In the genomic region with DNA sequence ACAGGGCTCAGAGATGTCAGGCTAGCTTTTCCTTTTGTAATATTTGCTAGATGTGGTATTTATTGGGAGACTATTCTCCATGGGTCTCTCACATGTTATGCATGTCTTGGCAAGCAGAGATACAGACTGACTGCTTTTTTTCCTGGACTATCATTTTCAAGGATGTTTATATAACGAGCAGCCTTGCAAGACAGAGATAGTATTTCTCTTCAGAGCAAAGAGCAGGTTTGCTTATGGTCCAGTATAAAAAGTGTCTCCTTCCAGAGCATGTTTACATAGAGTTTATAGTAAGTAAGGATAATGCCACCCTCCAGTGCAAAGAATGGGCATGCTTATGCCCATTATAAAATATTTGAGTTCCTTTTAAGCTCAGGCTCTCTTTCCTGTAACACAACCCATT, we compare ENCODE assay signal across 25 cellular contexts. TPM values are rescaled to one million over a fixed set of nuclear protein-coding genes. Genes with fewer than 3 reads are reported as not detected.
DNase-seq lines count a peak whose midpoint lies in the region; ATAC-seq and TF ChIP-seq lines count a peak whose summit lies in the region.
"Had no signal": no experiment of that assay in that cellular context is flagged by ENCODE, and none has a peak within 500 bp of the region (broad histone marks: within the 10 kb centered on the region; RNA-seq: fewer than 3 reads in every experiment).

No MANE protein-coding gene starts in this region.

- no peaks in the 10 kb centered on the region for H3K36me3 Mint-ChIP-seq in chondrocyte (ENCODE audit: low read depth)
- H3K36me3 Mint-ChIP-seq in activated CD8-positive, alpha-beta T cell treated with anti-CD3 and anti-CD28 coated beads for 36 hours (ENCODE audit: low read depth) = peaks cover 2% of the 10 kb centered on the region

- H3K4me3 ChIP-seq in AG04450 (ENCODE audit: low read depth, low read length) = no peak overlapping the region
- H3K4me3 ChIP-seq: esophagus squamous epithelium, heart right ventricle, MG63, tibial nerve had no signal

- H3K27me3 ChIP-seq in AG04450 (ENCODE audit: control insufficient read depth, insufficient read depth, low read length) = no peaks in the 10 kb centered on the region
- H3K27me3 ChIP-seq: esophagus squamous epithelium, heart right ventricle, MG63, tibial nerve had no signal

- H3K27ac Mint-ChIP-seq in chondrocyte (ENCODE audit: unreplicated experiment) = peak overlapping the region; percentile 56
- H3K27ac Mint-ChIP-seq in activated CD8-positive, alpha-beta T cell treated with anti-CD3 and anti-CD28 coated beads for 36 hours = no peak overlapping the region
- H3K27ac Mint-ChIP-seq: activated CD4-positive, alpha-beta memory T cell treated with anti-CD3 and anti-CD28 coated beads, Interleukin-2, amount 10 ng/mL, durations not matched to agents 7 days and 5 days; CD4-positive, alpha-beta T cell; effector memory CD8-positive, alpha-beta T cell; stimulated activated naive CD8-positive, alpha-beta T cell treated with anti-CD3 and anti-CD28 coated beads, Interleukin-15, Interleukin-2, amounts not matched to agents 100 ng/mL and 50 ng/mL, for 24 hours; T-helper 2 cell treated with Interferon-gamma antibody and Interleukin-4, amounts not matched to agents 5 μg/mL and 100 μg/mL, for 36 hours had no signal

- H3K27me3 Mint-ChIP-seq in chondrocyte (ENCODE audit: low read depth) = no peaks in the 10 kb centered on the region
- H3K27me3 Mint-ChIP-seq in activated CD8-positive, alpha-beta T cell treated with anti-CD3 and anti-CD28 coated beads for 36 hours = no peaks in the 10 kb centered on the region
- H3K27me3 Mint-ChIP-seq: activated CD4-positive, alpha-beta memory T cell treated with anti-CD3 and anti-CD28 coated beads, Interleukin-2, amount 10 ng/mL, durations not matched to agents 7 days and 5 days; CD4-positive, alpha-beta T cell; central memory CD8-positive, alpha-beta T cell; effector memory CD8-positive, alpha-beta T cell; stimulated activated naive CD8-positive, alpha-beta T cell treated with anti-CD3 and anti-CD28 coated beads, Interleukin-15, Interleukin-2, amounts not matched to agents 100 ng/mL and 50 ng/mL, for 24 hours had no signal

- H3K9me3 Mint-ChIP-seq in chondrocyte (ENCODE audit: low read depth) = no peaks in the 10 kb centered on the region
- no peaks in the 10 kb centered on the region for H3K9me3 Mint-ChIP-seq in activated CD8-positive, alpha-beta T cell treated with anti-CD3 and anti-CD28 coated beads for 36 hours
- H3K9me3 Mint-ChIP-seq: activated CD4-positive, alpha-beta memory T cell treated with anti-CD3 and anti-CD28 coated beads, Interleukin-2, amount 10 ng/mL, durations not matched to agents 7 days and 5 days; CD4-positive, alpha-beta T cell; central memory CD8-positive, alpha-beta T cell; effector memory CD8-positive, alpha-beta T cell; immature natural killer cell; stimulated activated naive CD8-positive, alpha-beta T cell treated with anti-CD3 and anti-CD28 coated beads, Interleukin-15, Interleukin-2, amounts not matched to agents 100 ng/mL and 50 ng/mL, for 24 hours; T-helper 2 cell treated with Interferon-gamma antibody and Interleukin-4, amounts not matched to agents 5 μg/mL and 100 μg/mL, for 36 hours; WTC11 had no signal

- no peak overlapping the region for H3K27ac ChIP-seq in AG04450 (ENCODE audit: low read depth, low read length)
- H3K27ac ChIP-seq: esophagus squamous epithelium, heart right ventricle, tibial nerve had no signal

- TF ChIP-seq CTCF in AG04450 (IDR thresholded peaks at IDR 0.05; ENCODE audit: low read depth, low read length) = no peak
- no peak for TF ChIP-seq CTCF in chondrocyte (IDR thresholded peaks at IDR 0.05)
- no peak for TF ChIP-seq CTCF in activated CD8-positive, alpha-beta T cell treated with anti-CD3 and anti-CD28 coated beads for 36 hours (IDR thresholded peaks at IDR 0.05)

- DNase-seq in AG04450 (ENCODE audit: low read depth, low spot score) = peak; percentile 37
- peak; percentile 10 for DNase-seq in HPDE6-E6E7 (ENCODE audit: extremely low spot score)
- DNase-seq in chondrocyte (ENCODE audit: low spot score) = no peak
- DNase-seq in left colon = no peak
- DNase-seq in NCI-H1436 treated with DMSO at 0.1 percent for 48 hours (lab: John Stamatoyannopoulos, UW) = no peak
- no peak for DNase-seq in activated CD8-positive, alpha-beta T cell treated with anti-CD3 and anti-CD28 coated beads for 36 hours
- DNase-seq: ACHN; activated CD4-positive, alpha-beta memory T cell treated with anti-CD3 and anti-CD28 coated beads, Interleukin-2, amount 10 ng/mL, durations not matched to agents 7 days and 5 days; activated naive CD4-positive, alpha-beta T cell treated with Interleukin-2 at 50 U/mL for 16 hours; CD4-positive, alpha-beta T cell; DMS 273 treated with DMSO at 0.1 percent for 48 hours; effector memory CD8-positive, alpha-beta T cell; esophagus squamous epithelium; heart right ventricle; immature natural killer cell; MG63; NK-92 treated with Interleukin-12 subunit alpha and Interleukin-12 subunit beta, amount 100 ng/mL, for 24 hours; SK-N-SH had no signal

- peaks cover 60% of the 10 kb centered on the region for H3K4me1 Mint-ChIP-seq in chondrocyte (ENCODE audit: low read depth)
- peaks cover 42% of the 10 kb centered on the region for H3K4me1 Mint-ChIP-seq in activated CD8-positive, alpha-beta T cell treated with anti-CD3 and anti-CD28 coated beads for 36 hours (ENCODE audit: low read depth)

- no peak overlapping the region for H3K4me3 Mint-ChIP-seq in chondrocyte (ENCODE audit: unreplicated experiment)
- no peak overlapping the region for H3K4me3 Mint-ChIP-seq in activated CD8-positive, alpha-beta T cell treated with anti-CD3 and anti-CD28 coated beads for 36 hours
- H3K4me3 Mint-ChIP-seq: activated CD4-positive, alpha-beta memory T cell treated with anti-CD3 and anti-CD28 coated beads, Interleukin-2, amount 10 ng/mL, durations not matched to agents 7 days and 5 days; CD4-positive, alpha-beta T cell; central memory CD8-positive, alpha-beta T cell; effector memory CD8-positive, alpha-beta T cell; immature natural killer cell; stimulated activated naive CD8-positive, alpha-beta T cell treated with anti-CD3 and anti-CD28 coated beads, Interleukin-15, Interleukin-2, amounts not matched to agents 100 ng/mL and 50 ng/mL, for 24 hours; T-helper 2 cell treated with Interferon-gamma antibody and Interleukin-4, amounts not matched to agents 5 μg/mL and 100 μg/mL, for 36 hours; WTC11 had no signal

- POLR2A ChIA-PET in AG04450 (lab: Yijun Ruan, JAX) = no interaction called here
- POLR2A ChIA-PET in activated CD8-positive, alpha-beta T cell treated with anti-CD3 and anti-CD28 coated beads for 36 hours (lab: Charles Lee) = no interaction called here

- CTCF ChIA-PET in AG04450 (lab: Charles Lee) = interaction anchor here (1.0 to 4.7 kb wide), 4 partner anchors 27 to 208 kb away, joined by 3 to 35 read pairs (median 6); no protein-coding TSS in a partner anchor
- CTCF ChIA-PET in activated CD8-positive, alpha-beta T cell treated with anti-CD3 and anti-CD28 coated beads for 36 hours (lab: Charles Lee) = interaction anchor here (1.4 to 1.9 kb wide), 2 partner anchors 14 to 28 kb away, joined by 3 to 4 read pairs; no protein-coding TSS in a partner anchor

- no peaks in the 10 kb centered on the region for H3K9me3 ChIP-seq in AG04450 (ENCODE audit: control insufficient read depth, insufficient read depth, low read length)
- H3K9me3 ChIP-seq: esophagus squamous epithelium, heart right ventricle, MG63, SK-N-SH, tibial nerve had no signal

- intact Hi-C loops in left colon (cut with DNase I, micrococcal nuclease) = no loop called here
- intact Hi-C loops in activated CD8-positive, alpha-beta T cell treated with anti-CD3 and anti-CD28 coated beads for 36 hours (cut with micrococcal nuclease) = no loop called here

- ATAC-seq in left colon = peak; percentile 90
- ATAC-seq in activated CD8-positive, alpha-beta T cell treated with anti-CD3 and anti-CD28 coated beads for 36 hours = no peak
- no peak for ATAC-seq in HG02970 (IDR thresholded peaks at IDR 0.05; ENCODE audit: low FRiP score, unreplicated experiment)
- no peak for ATAC-seq in GM21390 (IDR thresholded peaks at IDR 0.05; ENCODE audit: unreplicated experiment)
- ATAC-seq: effector memory CD8-positive, alpha-beta T cell; heart right ventricle; WTC11 had no signal

RNA-seq across cellular contexts. Expression of gene GTF2E1, which starts 24.6 kb away (rescaled TPM):
- 12.8 and 15.5 TPM in 2 replicates for polyA plus RNA-seq in AG04450 (2011; rRNA removed)
- polyA minus RNA-seq in AG04450 (2011; rRNA and poly(A)+ RNA removed) = 25.1 and 26.8 TPM in 2 replicates
- total RNA-seq in chondrocyte (18.0 to 22.2 TPM (median 22.2 TPM) in 3 replicates), left colon (10 to 100 TPM; 11.9 to 14.5 TPM)
- total RNA-seq in activated CD8-positive, alpha-beta T cell treated with anti-CD3 and anti-CD28 coated beads for 36 hours = 10 to 100 TPM; 25.2 to 25.9 TPM

RNA-seq across cellular contexts. Expression of gene RABL3, which starts 24.8 kb away (rescaled TPM):
- polyA plus RNA-seq in AG04450 (2011; rRNA removed) = 7.9 and 9.3 TPM in 2 replicates
- 3.8 and 6.1 TPM in 2 replicates for polyA minus RNA-seq in AG04450 (2011; rRNA and poly(A)+ RNA removed)
- total RNA-seq in chondrocyte (17.0 to 22.5 TPM (median 17.1 TPM) in 3 replicates), left colon (10 to 100 TPM; 25.3 to 25.7 TPM)
- 10 to 100 TPM; 28.8 to 37.1 TPM for total RNA-seq in activated CD8-positive, alpha-beta T cell treated with anti-CD3 and anti-CD28 coated beads for 36 hours

Comparison
In these comparisons a context has a peak if more than half of its experiments do, and no peak if none do; other contexts are left out.
1. DNase-seq: peak in AG04450 (single experiment) and HPDE6-E6E7 (single experiment); none in chondrocyte (single experiment), left colon (0 of 2), NCI-H1436 treated with DMSO at 0.1 percent for 48 hours (single experiment) and activated CD8-positive, alpha-beta T cell treated with anti-CD3 and anti-CD28 coated beads for 36 hours (single experiment).